In the genomic region with DNA sequence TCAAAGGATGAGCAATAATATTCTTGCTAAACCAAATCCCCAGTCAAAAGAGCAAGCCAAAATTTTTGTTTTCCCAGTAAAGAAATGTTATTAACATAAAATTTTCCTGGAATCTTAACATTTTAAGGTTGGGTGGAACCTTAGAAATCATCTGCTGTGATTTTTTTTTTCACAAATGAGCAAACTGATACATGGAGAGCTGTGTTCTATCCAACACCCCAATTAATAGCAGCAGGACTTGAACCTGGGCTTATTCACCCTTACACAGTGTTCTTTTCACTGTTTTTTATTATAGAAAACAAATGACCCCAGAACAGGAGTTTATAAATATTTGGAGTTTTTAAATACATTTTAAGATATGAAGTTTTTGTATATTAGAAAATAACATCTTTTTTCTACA, we compare ENCODE assay signal across 3 cellular contexts.
"Had no signal": no experiment of that assay in that cellular context is flagged by ENCODE, and none has a peak within 500 bp of the region (broad histone marks: within the 10 kb centered on the region; RNA-seq: fewer than 3 reads in every experiment).

No MANE protein-coding gene starts in this region.

- DNase-seq: GDM1, GF-D8 had no signal

- H3K4me3 ChIP-seq: GM12878 had no signal

- ATAC-seq: GM12878 had no signal
